13 cellular contexts compared by ENCODE assay signal in the genomic region with DNA sequence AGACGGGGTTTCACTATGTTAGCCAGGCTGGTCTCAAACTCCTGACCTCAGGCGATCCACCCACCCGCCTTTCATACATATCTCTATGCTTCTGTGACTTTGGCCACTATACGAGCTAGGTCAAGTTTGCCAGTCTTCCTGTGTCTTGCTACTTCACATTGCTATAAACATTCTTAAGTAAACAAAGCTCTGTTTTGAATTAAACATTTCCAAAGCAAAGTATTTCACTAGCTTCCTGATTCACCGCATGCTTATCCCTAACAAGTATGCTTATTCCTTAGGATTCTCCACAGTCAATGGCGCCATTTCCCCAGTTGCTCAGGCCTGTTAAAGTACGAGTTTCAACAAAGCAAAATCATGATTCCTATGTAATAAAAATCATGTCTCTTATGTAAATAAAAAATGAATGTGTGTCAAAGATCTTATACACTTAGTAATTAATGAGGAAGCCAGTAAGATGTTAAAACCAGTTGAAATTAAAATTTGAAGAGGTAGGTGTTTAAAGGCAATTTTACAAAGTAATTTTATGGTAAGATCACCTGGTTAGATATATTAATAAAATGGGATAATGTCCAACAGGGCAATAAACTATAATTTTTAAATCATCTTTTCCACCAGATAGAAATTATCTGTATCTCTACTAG.
DNase-seq lines count a peak whose midpoint lies in the region; TF ChIP-seq lines count a peak whose summit lies in the region.
"Had no signal": no experiment of that assay in that cellular context is flagged by ENCODE, and none has a peak within 500 bp of the region (broad histone marks: within the 10 kb centered on the region; RNA-seq: fewer than 3 reads in every experiment).

No MANE protein-coding gene starts in this region.

- no peak overlapping the region for H3K4me3 ChIP-seq in LNCaP clone FGC (ENCODE audit: low read depth, low read length)
- H3K4me3 ChIP-seq: A549, GM12878, GM23248 had no signal

- no peak for TF ChIP-seq CTCF in C4-2B (conservative IDR thresholded peaks at IDR 0.05)
- no peak for TF ChIP-seq CTCF in LNCaP clone FGC (IDR thresholded peaks at IDR 0.05; ENCODE audit: control insufficient read depth, extremely low read depth, insufficient read depth)

- peak; percentile 65 for DNase-seq in LNCaP clone FGC (ENCODE audit: low read depth)
- DNase-seq in fibroblast of gingiva (ENCODE audit: low read depth), result peak; percentile 41
- peak; percentile 51 for DNase-seq in renal cortical epithelial cell (ENCODE audit: low read depth)
- no peak for DNase-seq in islet precursor cell
- DNase-seq in kidney glomerular epithelial cell (lab: John Stamatoyannopoulos, UW), result no peak
- DNase-seq in NCI-H2196 treated with DMSO at 0.1 percent for 48 hours (lab: John Stamatoyannopoulos, UW; ENCODE audit: unreplicated experiment), result no peak
- DNase-seq: Caco-2; CD8-positive, alpha-beta memory T cell; GM23248; H7 had no signal

- H3K27ac ChIP-seq in C4-2B, result peak overlapping the region; percentile 63
- H3K27ac ChIP-seq: A549, GM23248 had no signal

Comparison
In these comparisons a context has a peak if more than half of its experiments do, and no peak if none do; other contexts are left out.
1. DNase-seq: peak in LNCaP clone FGC (single experiment), fibroblast of gingiva (single experiment) and renal cortical epithelial cell (single experiment); none in islet precursor cell (single experiment), kidney glomerular epithelial cell (single experiment) and NCI-H2196 treated with DMSO at 0.1 percent for 48 hours (single experiment).